ENCODE assay signal across 24 cellular contexts in genomic region chr16:69064164-69064563, GRCh38. TPM values are rescaled to one million over a fixed set of nuclear protein-coding genes. Genes with fewer than 3 reads are reported as not detected.
DNase-seq lines count a peak whose midpoint lies in the region; ATAC-seq, FAIRE-seq and TF ChIP-seq lines count a peak whose summit lies in the region.
"Had no signal": no experiment of that assay in that cellular context is flagged by ENCODE, and none has a peak within 500 bp of the region (broad histone marks: within the 10 kb centered on the region; RNA-seq: fewer than 3 reads in every experiment).

No MANE protein-coding gene starts in this region.

- H3K9me2 ChIP-seq in SK-N-SH (no peaks in the 10 kb centered on the region), hepatocyte (replicated peaks; ENCODE audit: insufficient read depth) (no peaks in the 10 kb centered on the region)

- no peaks in the 10 kb centered on the region for H4K20me1 ChIP-seq in SK-N-SH (ENCODE audit: insufficient read depth)
- no peaks in the 10 kb centered on the region for H4K20me1 ChIP-seq in hepatocyte (ENCODE audit: insufficient read depth, poor library complexity, severe bottlenecking)

- TF ChIP-seq CTCF in SK-N-SH (IDR thresholded peaks at IDR 0.05) (no peak), hepatocyte (IDR thresholded peaks at IDR 0.05; ENCODE audit: poor library complexity) (no peak)

- H3F3A ChIP-seq in SK-N-SH (replicated peaks; ENCODE audit: insufficient read depth): peaks cover 6% of the 10 kb centered on the region

- DNase-seq in A172 (ENCODE audit: low spot score): peak; percentile 25
- peak; percentile 47 for DNase-seq in H54 (ENCODE audit: insufficient read length, low spot score)
- DNase-seq in SK-N-SH: no peak
- peak; percentile 66 for DNase-seq in islet precursor cell
- no peak for DNase-seq in caudate nucleus (lab: John Stamatoyannopoulos, UW)
- no peak for DNase-seq in hepatocyte (ENCODE audit: low spot score)
- DNase-seq in stimulated activated CD4-positive, alpha-beta T cell treated with anti-CD3 and anti-CD28 coated beads, Interleukin-2, amount 100 ng/mL, for 24 hours: no peak
- DNase-seq: activated CD4-positive, alpha-beta T cell treated with anti-CD3 and anti-CD28 coated beads, Interleukin-2, amount 50 U/mL, for 4 hours; activated T-cell treated with anti-CD3 and anti-CD28 coated beads, Interleukin-2, amount 50 U/mL, for 1 hour; body of pancreas; CD4-positive, alpha-beta memory T cell; dermis blood vessel endothelial cell; DND-41; NCI-H1105; NCI-H526 treated with DMSO at 0.1 percent for 48 hours; OCI-M1; right cardiac atrium; stimulated activated naive CD8-positive, alpha-beta T cell treated with anti-CD3 and anti-CD28 coated beads, Interleukin-15, amount 100 ng/mL, for 72 hours; upper lobe of left lung had no signal

- H2AFZ ChIP-seq in SK-N-SH (ENCODE audit: low read depth) (no peak overlapping the region), hepatocyte (no peak overlapping the region)

- H3K4me3 ChIP-seq in SK-N-SH (ENCODE audit: low read depth in 2 of 2, low read length in 1 of 2): no peak overlapping the region
- H3K4me3 ChIP-seq in hepatocyte: no peak overlapping the region
- H3K4me3 ChIP-seq: body of pancreas, esophagus muscularis mucosa, K562, upper lobe of left lung had no signal

- H3K4me2 ChIP-seq in SK-N-SH (0 out of 2 replicates have a peak overlapping the region, but pooled peaks have one; percentile 12), hepatocyte (no peak overlapping the region)

- FAIRE-seq in H54 (lab: Jason Lieb, UNC): peak; percentile 97
- FAIRE-seq: K562, TTC549 had no signal

- WGBS in SK-N-SH (ENCODE audit: low lambda C conversion rate): 80% methylated on average over 1 of the region's 1 CpG
- 93% methylated on average over 1 of the region's 1 CpG for WGBS in hepatocyte (ENCODE audit: low lambda C conversion rate, missing lambda C conversion rate)

- no peak for TF ChIP-seq RAD21 in SK-N-SH (IDR thresholded peaks at IDR 0.05; ENCODE audit: low read length)

- H3K79me2 ChIP-seq in SK-N-SH (ENCODE audit: insufficient read depth) (no peaks in the 10 kb centered on the region), hepatocyte (no peaks in the 10 kb centered on the region)

- no peaks in the 10 kb centered on the region for H3K27me3 ChIP-seq in SK-N-SH (ENCODE audit: insufficient read depth)
- no peaks in the 10 kb centered on the region for H3K27me3 ChIP-seq in hepatocyte
- H3K27me3 ChIP-seq: body of pancreas, esophagus muscularis mucosa, neutrophil, upper lobe of left lung had no signal

- no peak overlapping the region for H3K27ac ChIP-seq in SK-N-SH (ENCODE audit: low read depth in 2 of 2, low read length in 1 of 2)
- no peak overlapping the region for H3K27ac ChIP-seq in caudate nucleus (ENCODE audit: low read depth, low read length)
- no peak overlapping the region for H3K27ac ChIP-seq in hepatocyte
- H3K27ac ChIP-seq: body of pancreas, esophagus muscularis mucosa, neutrophil, upper lobe of left lung had no signal

- ATAC-seq in HG03175 (IDR thresholded peaks at IDR 0.05; ENCODE audit: unreplicated experiment): no peak
- ATAC-seq: body of pancreas; K562; stimulated activated naive CD8-positive, alpha-beta T cell treated with anti-CD3 and anti-CD28 coated beads, Interleukin-15, amount 100 ng/mL, for 72 hours had no signal

- POLR2A ChIA-PET in SK-N-SH (lab: Yijun Ruan, JAX): no interaction called here

- TF ChIP-seq POLR2A in H54 (IDR thresholded peaks at IDR 0.05; ENCODE audit: low read depth, low read length): no peak

- TF ChIP-seq EP300 in SK-N-SH (IDR thresholded peaks at IDR 0.05; ENCODE audit: borderline replicate concordance in 1 of 2, low read depth in 1 of 2, low read length in 1 of 2): no peak

- CTCF ChIA-PET in SK-N-SH (lab: Yijun Ruan, JAX): interaction anchor here (0.6 to 0.7 kb wide), 2 partner anchors 15 to 350 kb away, joined by 3 to 4 read pairs; no protein-coding TSS in a partner anchor

- H3K36me3 ChIP-seq in SK-N-SH (replicated peaks in 1 of 2; ENCODE audit: control insufficient read depth in 1 of 2, insufficient read depth in 2 of 2, low read length in 1 of 2) (no peaks in the 10 kb centered on the region), hepatocyte (replicated peaks; ENCODE audit: insufficient read depth, low read depth) (no peaks in the 10 kb centered on the region)
- H3K36me3 ChIP-seq: neutrophil, upper lobe of left lung had no signal

- H3K4me1 ChIP-seq in SK-N-SH (ENCODE audit: control insufficient read depth in 1 of 2, insufficient read depth in 2 of 2, low read depth in 1 of 2, low read length in 1 of 2): peaks cover 0 to 17% of the 10 kb centered on the region in 2 experiments; a peak in 1 of 4 replicates
- H3K4me1 ChIP-seq in hepatocyte (ENCODE audit: insufficient read depth): no peaks in the 10 kb centered on the region
- H3K4me1 ChIP-seq: body of pancreas, upper lobe of left lung had no signal

- no peak overlapping the region for H3K9ac ChIP-seq in SK-N-SH

- no peaks in the 10 kb centered on the region for H3K9me3 ChIP-seq in SK-N-SH
- no peaks in the 10 kb centered on the region for H3K9me3 ChIP-seq in hepatocyte (ENCODE audit: low read depth)
- H3K9me3 ChIP-seq: body of pancreas, esophagus muscularis mucosa, neutrophil, upper lobe of left lung had no signal

TF ChIP-seq in SK-N-SH, 30 proteins besides CTCF, POLR2A, EP300 and RAD21:
- no peak for TF ChIP-seq MXI1 (IDR thresholded peaks at IDR 0.05; ENCODE audit: low read depth, low read length)
- TF ChIP-seq RXRA (IDR thresholded peaks at IDR 0.05; ENCODE audit: borderline replicate concordance, low read depth): no peak
- TF ChIP-seq RCOR1 (IDR thresholded peaks at IDR 0.05; ENCODE audit: low read length): no peak
- TF ChIP-seq TCF12 (IDR thresholded peaks at IDR 0.05): no peak
- no peak for TF ChIP-seq NFIC (IDR thresholded peaks at IDR 0.05; ENCODE audit: borderline replicate concordance)
- TF ChIP-seq TEAD4 (IDR thresholded peaks at IDR 0.05; ENCODE audit: borderline replicate concordance, insufficient read depth): no peak
- no peak for TF ChIP-seq FOXJ3 (CRISPR knock-in tag; IDR thresholded peaks at IDR 0.05)
- TF ChIP-seq YY1 (IDR thresholded peaks at IDR 0.05; ENCODE audit: low read depth): no peak
- no peak for TF ChIP-seq MEF2A (IDR thresholded peaks at IDR 0.05; ENCODE audit: borderline replicate concordance, low read depth)
- no peak for TF ChIP-seq GATA2 (CRISPR knock-in tag; IDR thresholded peaks at IDR 0.05)

RNA-seq across cellular contexts. Expression of gene HAS3, which starts 41.3 kb away (rescaled TPM):
- 0.31 and 0.38 TPM in 2 replicates for total RNA-seq in A172 (2014; rRNA removed; shearing (Covaris generic))
- polyA plus RNA-seq in SK-N-SH (2012; rRNA removed) (38.7 and 52.4 TPM in 2 replicates), hepatocyte (0.19 TPM in 1 of 2 replicates, not detected in the other)
- polyA plus RNA-seq in SK-N-SH (2012; cell fraction: cytosol; rRNA removed): 26.0 and 37.9 TPM in 2 replicates
- polyA plus RNA-seq in SK-N-SH (2012; cell fraction: nucleus; rRNA removed): 61.9 and 84.2 TPM in 2 replicates
- total RNA-seq in hepatocyte: 0.53 and 0.60 TPM in 2 replicates

Comparison
In these comparisons a context has a peak if more than half of its experiments do, and no peak if none do; other contexts are left out.
1. DNase-seq: peak in A172 (single experiment), H54 (single experiment) and islet precursor cell (single experiment); none in SK-N-SH (single experiment), caudate nucleus (0 of 61), hepatocyte (single experiment) and stimulated activated CD4-positive, alpha-beta T cell treated with anti-CD3 and anti-CD28 coated beads, Interleukin-2, amount 100 ng/mL, for 24 hours (0 of 2).